Comparison of ENCODE assay signal across 10 cellular contexts in genomic region chr20:54650201-54650722, GRCh38.
"Had no signal": no experiment of that assay in that cellular context is flagged by ENCODE, and none has a peak within 500 bp of the region (broad histone marks: within the 10 kb centered on the region; RNA-seq: fewer than 3 reads in every experiment).

No MANE protein-coding gene starts in this region.

- H3K9me3 Mint-ChIP-seq: activated CD8-positive, alpha-beta T cell treated with anti-CD3 and anti-CD28 coated beads for 36 hours; activated T-cell treated with anti-CD3 and anti-CD28 coated beads, Interleukin-2, amount 50 U/mL, for 4 hours; natural killer cell; stimulated activated effector memory CD8-positive, alpha-beta T cell treated with anti-CD3 and anti-CD28 coated beads, Interleukin-12 subunit alpha, Interleukin-12 subunit beta, amount 100 ng/mL, for 72 hours; WTC11 had no signal

- H3K36me3 Mint-ChIP-seq: activated naive CD8-positive, alpha-beta T cell; natural killer cell; stimulated activated effector memory CD8-positive, alpha-beta T cell treated with anti-CD3 and anti-CD28 coated beads, Interleukin-12 subunit alpha, Interleukin-12 subunit beta, amount 100 ng/mL, for 72 hours; WTC11 had no signal

- H3K27ac ChIP-seq: breast epithelium, psoas muscle, sigmoid colon had no signal

- H3K4me3 ChIP-seq: breast epithelium, psoas muscle, sigmoid colon had no signal

- H3K4me1 ChIP-seq: breast epithelium, psoas muscle, sigmoid colon had no signal

- ATAC-seq: activated CD8-positive, alpha-beta T cell treated with anti-CD3 and anti-CD28 coated beads for 36 hours had no signal

- H3K9me3 ChIP-seq: breast epithelium, psoas muscle, sigmoid colon had no signal

- H3K4me3 Mint-ChIP-seq: activated CD8-positive, alpha-beta T cell treated with anti-CD3 and anti-CD28 coated beads for 36 hours; activated naive CD8-positive, alpha-beta T cell; activated T-cell treated with anti-CD3 and anti-CD28 coated beads, Interleukin-2, amount 50 U/mL, for 4 hours; natural killer cell; stimulated activated effector memory CD8-positive, alpha-beta T cell treated with anti-CD3 and anti-CD28 coated beads, Interleukin-12 subunit alpha, Interleukin-12 subunit beta, amount 100 ng/mL, for 72 hours; WTC11 had no signal

- H3K4me1 Mint-ChIP-seq: natural killer cell; stimulated activated effector memory CD8-positive, alpha-beta T cell treated with anti-CD3 and anti-CD28 coated beads, Interleukin-12 subunit alpha, Interleukin-12 subunit beta, amount 100 ng/mL, for 72 hours; WTC11 had no signal

- DNase-seq: activated CD4-positive, alpha-beta T cell treated with anti-CD3 and anti-CD28 coated beads for 4 hours had no signal

- H3K36me3 ChIP-seq: breast epithelium, sigmoid colon had no signal

- H3K27ac Mint-ChIP-seq: activated CD8-positive, alpha-beta T cell treated with anti-CD3 and anti-CD28 coated beads for 36 hours; activated naive CD8-positive, alpha-beta T cell; natural killer cell; stimulated activated effector memory CD8-positive, alpha-beta T cell treated with anti-CD3 and anti-CD28 coated beads, Interleukin-12 subunit alpha, Interleukin-12 subunit beta, amount 100 ng/mL, for 72 hours; WTC11 had no signal

- H3K27me3 ChIP-seq: breast epithelium, sigmoid colon had no signal
